8 cellular contexts compared by ENCODE assay signal in the genomic region with DNA sequence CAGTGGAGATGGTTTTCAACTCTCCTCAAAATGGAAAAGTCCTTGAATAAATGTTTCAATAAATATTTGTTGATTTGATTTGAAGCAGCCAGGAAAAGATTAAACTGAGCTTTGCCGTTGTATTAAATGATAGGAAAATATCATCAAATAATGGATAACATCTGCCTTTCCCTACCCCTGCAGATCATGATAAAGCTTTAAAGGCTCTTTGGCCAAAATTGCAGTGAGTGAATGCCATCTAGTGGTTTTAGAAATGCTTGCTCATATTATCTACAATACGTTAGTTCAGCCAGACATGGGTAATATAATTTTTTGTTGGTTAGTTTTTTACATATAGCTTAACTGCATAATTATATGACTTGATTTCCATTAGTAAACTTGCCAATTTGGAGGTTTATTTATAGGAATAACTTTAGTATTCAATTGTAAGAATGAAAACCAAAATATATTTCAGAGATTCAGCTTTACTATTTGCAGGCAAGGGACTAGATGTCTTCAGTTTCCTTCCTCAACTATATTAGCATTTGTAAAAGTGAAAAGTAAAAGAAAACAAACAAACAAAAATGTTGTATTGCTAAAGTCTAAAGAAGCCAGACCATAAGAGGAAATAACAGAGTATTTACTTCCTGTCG.
DNase-seq lines count a peak whose midpoint lies in the region; ATAC-seq, FAIRE-seq and TF ChIP-seq lines count a peak whose summit lies in the region.

No MANE protein-coding gene starts in this region.

- no peak overlapping the region for H2AFZ ChIP-seq in OCI-LY1 (ENCODE audit: low read length)
- no peak overlapping the region for H2AFZ ChIP-seq in H1 (ENCODE audit: low read length)
- no peak overlapping the region for H2AFZ ChIP-seq in neural cell (ENCODE audit: low read depth, low read length)

- H3F3A ChIP-seq in OCI-LY1 (ENCODE audit: insufficient read depth, low read length) (no peaks in the 10 kb centered on the region), neural cell (ENCODE audit: insufficient read depth, low read length, poor library complexity, severe bottlenecking) (no peaks in the 10 kb centered on the region)

- no peak overlapping the region for H2BK15ac ChIP-seq in H1 (ENCODE audit: low read length)

- H4K5ac ChIP-seq in H1 (ENCODE audit: insufficient read length, low read depth, low read length) = no peak overlapping the region

- H3K9ac ChIP-seq in OCI-LY1 (ENCODE audit: low read length) (no peak overlapping the region), H1 (replicated peaks in 1 of 4; ENCODE audit: extremely low read depth in 1 of 4, low read depth in 3 of 4, low read length in 3 of 4) (no peak overlapping the region), neural cell (ENCODE audit: low read length) (no peak overlapping the region)

- WGBS in H1 (ENCODE audit: extremely low coverage in 1 of 2, insufficient coverage in 1 of 2, insufficient read length in 1 of 2, insufficient replicate concordance in 2 of 2, low coverage in 1 of 2, low lambda C conversion rate in 2 of 2, missing lambda C conversion rate in 1 of 2), 2 experiments = 48% methylated on average over 3 of the region's 3 CpGs; no CpG with 5 or more reads in 1 of the 2 experiments

- H3K27ac Mint-ChIP-seq in CD4-positive, alpha-beta memory T cell = no peak overlapping the region

- no peak overlapping the region for H2BK120ac ChIP-seq in H1 (replicated peaks; ENCODE audit: low read depth, low read length)

- H2BK12ac ChIP-seq in H1 (ENCODE audit: low read depth, low read length) = no peak overlapping the region

- H3K4me1 ChIP-seq in CD4-positive, alpha-beta memory T cell (ENCODE audit: insufficient read depth, low read length) = no peaks in the 10 kb centered on the region
- no peaks in the 10 kb centered on the region for H3K4me1 ChIP-seq in OCI-LY1 (ENCODE audit: insufficient read depth, low read length, severe bottlenecking)
- peaks cover 0 to 5% (median 3%) of the 10 kb centered on the region in 4 experiments; a peak in 4 of 7 replicates for H3K4me1 ChIP-seq in H1 (replicated peaks in 1 of 4; ENCODE audit: control insufficient read depth in 3 of 4, insufficient read depth in 4 of 4, low read length in 3 of 4)

- H3K79me2 ChIP-seq in OCI-LY1 (ENCODE audit: insufficient read depth, low read length) = no peaks in the 10 kb centered on the region
- H3K79me2 ChIP-seq in H1 (ENCODE audit: control insufficient read depth in 1 of 2, insufficient read depth in 2 of 2, low read length in 2 of 2) = no peaks in the 10 kb centered on the region
- H3K79me2 ChIP-seq in neural cell (replicated peaks; ENCODE audit: insufficient read depth, low read length) = no peaks in the 10 kb centered on the region

- peaks cover 5 to 6% of the 10 kb centered on the region in 2 donors for H3K27me3 Mint-ChIP-seq in CD4-positive, alpha-beta memory T cell

- CTCF ChIA-PET in CD4-positive, alpha-beta memory T cell (lab: Charles Lee; ENCODE audit: partially characterized antibody) = interaction anchor here (0.6 to 2.6 kb wide), 6 partner anchors 9 to 1702 kb away, joined by 3 to 17 read pairs (median 4); no protein-coding TSS in a partner anchor
- CTCF ChIA-PET in H1 (lab: Charles Lee; ENCODE audit: partially characterized antibody) = interaction anchor here (0.5 to 4.7 kb wide), 40 partner anchors 10 to 1989 kb away, joined by 3 to 33 read pairs (median 4); a partner anchor contains a TSS

- no peak overlapping the region for H2BK20ac ChIP-seq in H1 (ENCODE audit: low read length)

- no peak overlapping the region for H3K18ac ChIP-seq in H1 (ENCODE audit: extremely low read depth, low read length)

- no peak overlapping the region for H2BK5ac ChIP-seq in H1 (ENCODE audit: low read depth, low read length)

- no peaks in the 10 kb centered on the region for H4K20me1 ChIP-seq in OCI-LY1 (ENCODE audit: insufficient read depth, low read length)
- H4K20me1 ChIP-seq in H1 (replicated peaks in 1 of 2; ENCODE audit: control insufficient read depth in 1 of 2, insufficient read depth in 2 of 2, low read length in 2 of 2) = no peaks in the 10 kb centered on the region
- no peaks in the 10 kb centered on the region for H4K20me1 ChIP-seq in neural cell (ENCODE audit: insufficient read depth)

- H3K23me2 ChIP-seq in H1 (ENCODE audit: low read depth, low read length) = no peaks in the 10 kb centered on the region

- H3K4me2 ChIP-seq in OCI-LY1 (ENCODE audit: low read length) (no peak overlapping the region), H1 (ENCODE audit: insufficient read depth in 1 of 2, low read depth in 2 of 2, low read length in 2 of 2) (no peak overlapping the region), neural cell (ENCODE audit: low read length) (no peak overlapping the region)

- no peak overlapping the region for H4K91ac ChIP-seq in H1 (replicated peaks; ENCODE audit: insufficient read length, low read length)

- no peak overlapping the region for H3K23ac ChIP-seq in H1 (ENCODE audit: insufficient read length)

- no peaks in the 10 kb centered on the region for H3K36me3 ChIP-seq in CD4-positive, alpha-beta memory T cell (ENCODE audit: insufficient read depth, low read length)
- H3K36me3 ChIP-seq in OCI-LY1 (ENCODE audit: insufficient read depth, low read length) = no peaks in the 10 kb centered on the region
- H3K36me3 ChIP-seq in H1 (ENCODE audit: control insufficient read depth in 2 of 4, insufficient read depth in 4 of 4, low read length in 3 of 4) = no peaks in the 10 kb centered on the region
- H3K36me3 ChIP-seq in neural cell (ENCODE audit: insufficient read depth, low read length) = no peaks in the 10 kb centered on the region

- no peak overlapping the region for H3K4ac ChIP-seq in H1 (replicated peaks; ENCODE audit: insufficient read length, low read depth, low read length)

- TF ChIP-seq RAD21 in H1 (IDR thresholded peaks at IDR 0.05 in 1 of 2, conservative IDR thresholded peaks at IDR 0.05 in 1 of 2; ENCODE audit: low read depth in 2 of 2, low read length in 2 of 2) = peak; percentile 90 to 91
- peak; percentile 96 for TF ChIP-seq RAD21 in neural cell (conservative IDR thresholded peaks at IDR 0.05)

- FAIRE-seq in HTR-8/SVneo (lab: Jason Lieb, UNC) (no peak), H1 (lab: Jason Lieb, UNC) (peak; percentile 55)

- H3K79me1 ChIP-seq in H1 (ENCODE audit: low read depth, low read length) = no peaks in the 10 kb centered on the region

- H3K9me3 Mint-ChIP-seq in CD4-positive, alpha-beta memory T cell = no peaks in the 10 kb centered on the region

- H3K4me3 ChIP-seq in CD4-positive, alpha-beta memory T cell (ENCODE audit: low read length in 2 of 2) = no peak overlapping the region
- no peak overlapping the region for H3K4me3 ChIP-seq in OCI-LY1 (ENCODE audit: low read depth, low read length, poor library complexity, severe bottlenecking)
- H3K4me3 ChIP-seq in H1 (ENCODE audit: extremely low read depth in 1 of 4, insufficient read depth in 2 of 4, low read depth in 3 of 4, low read length in 4 of 4) = no peak overlapping the region
- H3K4me3 ChIP-seq in neural cell (ENCODE audit: low read length) = no peak overlapping the region

- H3K36me3 Mint-ChIP-seq in CD4-positive, alpha-beta memory T cell = no peaks in the 10 kb centered on the region

- TF ChIP-seq CTCF in OCI-LY1 (IDR thresholded peaks at IDR 0.05; ENCODE audit: low read length) (peak; percentile 66), H1 (IDR thresholded peaks at IDR 0.05; ENCODE audit: control extremely low read depth in 1 of 3, insufficient read depth in 1 of 3, low read depth in 1 of 3, low read length in 3 of 3) (peak in 2 of 3 experiments; percentile 46 to 57; a peak in 2 of 4 replicates), neural cell (IDR thresholded peaks at IDR 0.05; ENCODE audit: poor library complexity, severe bottlenecking) (peak; percentile 88)

- peak in 4 of 5 donors; percentile 3 to 33 (median 26) for DNase-seq in CD4-positive, alpha-beta memory T cell
- DNase-seq in HTR-8/SVneo (ENCODE audit: insufficient read length, low spot score) (peak; percentile 32), H1 (ENCODE audit: low read depth in 1 of 2, low spot score in 2 of 2) (no peak), ureter (ENCODE audit: low spot score) (no peak), sciatic nerve (ENCODE audit: low spot score) (no peak)

- H3K14ac ChIP-seq in H1 (ENCODE audit: insufficient read length) = no peak overlapping the region

- H3K27ac ChIP-seq in CD4-positive, alpha-beta memory T cell (ENCODE audit: low read depth, low read length) = no peak overlapping the region
- H3K27ac ChIP-seq in OCI-LY1 (ENCODE audit: low read depth, low read length, poor library complexity, severe bottlenecking) = no peak overlapping the region
- no peak overlapping the region for H3K27ac ChIP-seq in H1 (ENCODE audit: low read depth, low read length)
- no peak overlapping the region for H3K27ac ChIP-seq in neural cell (ENCODE audit: low read length)

- intact Hi-C loops in CD4-positive, alpha-beta memory T cell (cut with micrococcal nuclease) = no loop called here
- intact Hi-C loops in sciatic nerve (cut with DNase I) = no loop called here

- ATAC-seq in GM18873 (IDR thresholded peaks at IDR 0.05; ENCODE audit: low FRiP score, unreplicated experiment) (peak; percentile 76), sciatic nerve (no peak)

- no peak for TF ChIP-seq EP300 in H1 (IDR thresholded peaks at IDR 0.05; ENCODE audit: borderline replicate concordance in 1 of 2, low read depth in 2 of 2, low read length in 2 of 2)
- TF ChIP-seq EP300 in neural cell (conservative IDR thresholded peaks at IDR 0.05; ENCODE audit: poor library complexity, severe bottlenecking) = no peak

- no peak for TF ChIP-seq POLR2A in H1 (IDR thresholded peaks at IDR 0.05; ENCODE audit: control extremely low read depth in 1 of 2, low read depth in 2 of 2, low read length in 2 of 2)

- no peak overlapping the region for H3K4me3 Mint-ChIP-seq in CD4-positive, alpha-beta memory T cell

- H3K56ac ChIP-seq in H1 (replicated peaks; ENCODE audit: insufficient read length, low read depth, low read length) = no peak overlapping the region

- H3K9me2 ChIP-seq in OCI-LY1 (ENCODE audit: low read depth, low read length) (no peaks in the 10 kb centered on the region), neural cell (ENCODE audit: insufficient read depth, low read length) (no peaks in the 10 kb centered on the region)

- no peak overlapping the region for H2AK5ac ChIP-seq in H1 (ENCODE audit: low read depth, low read length)

- H3K27me3 ChIP-seq in CD4-positive, alpha-beta memory T cell (ENCODE audit: insufficient read depth, low read length) = no peaks in the 10 kb centered on the region
- H3K27me3 ChIP-seq in OCI-LY1 (ENCODE audit: insufficient read depth, low read length) (no peaks in the 10 kb centered on the region), H1 (replicated peaks in 1 of 4; ENCODE audit: control insufficient read depth in 3 of 4, extremely low read depth in 1 of 4, insufficient read depth in 3 of 4, low read length in 3 of 4) (peaks cover 0 to 1% (median 0%) of the 10 kb centered on the region in 4 experiments; a peak in 1 of 7 replicates), neural cell (ENCODE audit: insufficient read depth, low read depth, low read length) (no peaks in the 10 kb centered on the region)

- no peaks in the 10 kb centered on the region for H3K9me3 ChIP-seq in CD4-positive, alpha-beta memory T cell (ENCODE audit: control insufficient read depth in 1 of 2, low read length in 2 of 2)
- H3K9me3 ChIP-seq in OCI-LY1 (ENCODE audit: low read length) = no peaks in the 10 kb centered on the region
- H3K9me3 ChIP-seq in H1 (ENCODE audit: insufficient read depth in 2 of 2, low read depth in 1 of 2, low read length in 1 of 2) = no peaks in the 10 kb centered on the region
- H3K9me3 ChIP-seq in neural cell (ENCODE audit: low read length) = no peaks in the 10 kb centered on the region

- POLR2A ChIA-PET in CD4-positive, alpha-beta memory T cell (lab: Charles Lee; ENCODE audit: partially characterized antibody) = no interaction called here
- POLR2A ChIA-PET in H1 (lab: Charles Lee; ENCODE audit: partially characterized antibody) = interaction anchor here (1.4 kb wide), 1 partner anchor 473 kb away, joined by 3 read pairs; no protein-coding TSS in a partner anchor

- H3K4me1 Mint-ChIP-seq in CD4-positive, alpha-beta memory T cell = no peaks in the 10 kb centered on the region

- no peak overlapping the region for H4K8ac ChIP-seq in H1 (ENCODE audit: extremely low read depth, insufficient read depth, low read length)

Comparison
In these comparisons a context has a peak if more than half of its experiments do, and no peak if none do; other contexts are left out.
1. DNase-seq: peak in CD4-positive, alpha-beta memory T cell (4 of 5) and HTR-8/SVneo (single experiment); none in H1 (0 of 2), ureter (single experiment) and sciatic nerve (single experiment).
2. Peak in every context shown above with its lines, with median percentiles within 50 percentile points of each other: CTCF ChIP-seq.